ENCODE assay signal across 1 cellular context in the genomic region with DNA sequence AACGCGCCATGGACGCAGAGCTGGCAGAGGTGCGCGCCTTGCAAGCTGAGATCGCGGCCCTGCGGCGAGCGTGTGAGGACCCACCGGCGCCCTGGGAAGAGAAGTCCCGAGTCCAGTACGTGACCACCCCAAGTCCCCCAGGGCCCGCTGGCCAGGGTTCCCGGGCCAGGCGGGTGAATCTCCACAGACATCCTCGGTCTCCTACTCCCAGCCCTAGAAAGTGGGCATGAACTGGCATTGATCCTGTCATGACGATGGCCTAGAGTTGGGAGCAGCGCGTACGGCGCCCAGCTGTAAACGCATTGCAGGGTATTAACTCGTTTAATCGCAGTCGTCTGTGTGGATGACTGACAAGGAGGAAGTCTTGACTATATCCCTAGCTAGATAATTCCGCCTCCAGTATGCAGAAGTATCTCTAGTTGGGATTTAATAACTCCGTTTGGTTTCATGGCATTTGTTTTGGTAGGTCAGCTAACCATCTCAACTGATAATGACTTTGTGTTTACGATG.
TF ChIP-seq lines count a peak whose summit lies in the region.

No MANE protein-coding gene starts in this region.

TF ChIP-seq in A549, 52 proteins besides CTCF, POLR2A, EP300 and RAD21 (continued from another document):
- no peak for TF ChIP-seq ATOH8 (CRISPR knock-in tag; IDR thresholded peaks at IDR 0.05; ENCODE audit: low read depth)
